Comparison of ENCODE assay signal across 17 cellular contexts in genomic region chr21:21397464-21397863, GRCh38.
DNase-seq lines count a peak whose midpoint lies in the region; ATAC-seq and TF ChIP-seq lines count a peak whose summit lies in the region.
"Had no signal": no experiment of that assay in that cellular context is flagged by ENCODE, and none has a peak within 500 bp of the region (broad histone marks: within the 10 kb centered on the region; RNA-seq: fewer than 3 reads in every experiment).

No MANE protein-coding gene starts in this region.

- no peaks in the 10 kb centered on the region for H3K27me3 ChIP-seq in neuronal stem cell (ENCODE audit: control insufficient read depth in 3 of 3, insufficient read depth in 3 of 3, low read depth in 1 of 3, low read length in 3 of 3)

- no peaks in the 10 kb centered on the region for H3K36me3 Mint-ChIP-seq in CD14-positive monocyte
- H3K36me3 Mint-ChIP-seq in stimulated activated memory B cell treated with anti-CD40 and anti-IgM and Interleukin-4, amounts not matched to agents 10 μg/mL and 1 μg/mL and 100 μg/mL, for 72 hours: no peaks in the 10 kb centered on the region

- no peak overlapping the region for H3K9ac ChIP-seq in neuronal stem cell (ENCODE audit: low read depth, low read length, poor library complexity)
- H3K9ac ChIP-seq: BLaER1, GM23248 had no signal

- H3K4me2 ChIP-seq in neuronal stem cell (ENCODE audit: insufficient read depth, low read length, poor library complexity, severe bottlenecking): no peak overlapping the region
- H3K4me2 ChIP-seq: BLaER1 had no signal

- peak overlapping the region; percentile 13 for H3K18ac ChIP-seq in neuronal stem cell (ENCODE audit: low read length)

- H2AK5ac ChIP-seq in neuronal stem cell (ENCODE audit: low read depth, low read length): no peak overlapping the region

- TF ChIP-seq CTCF in CD14-positive monocyte (IDR thresholded peaks at IDR 0.05): no peak

- no peak overlapping the region for H3K23ac ChIP-seq in neuronal stem cell (ENCODE audit: low read depth, low read length, poor library complexity)

- no peak overlapping the region for H3K27ac ChIP-seq in neuronal stem cell (replicated peaks; ENCODE audit: low read length)
- H3K27ac ChIP-seq: BLaER1, C4-2B, GM23248 had no signal

- H3K27me3 Mint-ChIP-seq in CD14-positive monocyte (ENCODE audit: low read depth in 3 of 3): peaks cover 0 to 1% (median 0%) of the 10 kb centered on the region in 3 donors
- no peaks in the 10 kb centered on the region for H3K27me3 Mint-ChIP-seq in stimulated activated memory B cell treated with anti-CD40 and anti-IgM and Interleukin-4, amounts not matched to agents 10 μg/mL and 1 μg/mL and 100 μg/mL, for 72 hours
- H3K27me3 Mint-ChIP-seq: B cell; CD4-positive, alpha-beta T cell had no signal

- DNase-seq in CD14-positive monocyte (ENCODE audit: low spot score) (peak; percentile 44), neuronal stem cell (ENCODE audit: low spot score) (no peak)
- DNase-seq in central memory CD4-positive, alpha-beta T cell: no peak
- DNase-seq: Calu3; CD4-positive, alpha-beta T cell; COR-L47; DMS79 treated with DMSO at 0.1 percent for 48 hours; GF-D8; GM23248; H7; HCEC 1CT had no signal

- H3K4me3 Mint-ChIP-seq in CD14-positive monocyte: no peak overlapping the region
- no peak overlapping the region for H3K4me3 Mint-ChIP-seq in stimulated activated memory B cell treated with anti-CD40 and anti-IgM and Interleukin-4, amounts not matched to agents 10 μg/mL and 1 μg/mL and 100 μg/mL, for 72 hours
- H3K4me3 Mint-ChIP-seq: B cell; CD4-positive, alpha-beta T cell had no signal

- H3K4ac ChIP-seq in neuronal stem cell (ENCODE audit: low read length): no peak overlapping the region

- WGBS in neuronal stem cell (ENCODE audit: extremely low coverage in 2 of 2, insufficient read length in 2 of 2, insufficient replicate concordance in 1 of 2), 2 donors: no CpG with 5 or more reads among the region's 7 CpGs

- peak overlapping the region in 1 of 7 donors; percentile 20 for H3K27ac Mint-ChIP-seq in CD14-positive monocyte
- no peak overlapping the region for H3K27ac Mint-ChIP-seq in stimulated activated memory B cell treated with anti-CD40 and anti-IgM and Interleukin-4, amounts not matched to agents 10 μg/mL and 1 μg/mL and 100 μg/mL, for 72 hours
- H3K27ac Mint-ChIP-seq: B cell; CD4-positive, alpha-beta T cell had no signal

- H2AFZ ChIP-seq in neuronal stem cell (ENCODE audit: low read length): no peak overlapping the region
- H2AFZ ChIP-seq: GM23248 had no signal

- H3K9me3 Mint-ChIP-seq in CD14-positive monocyte: peaks cover 14 to 28% (median 26%) of the 10 kb centered on the region in 7 donors
- peaks cover 9% of the 10 kb centered on the region for H3K9me3 Mint-ChIP-seq in stimulated activated memory B cell treated with anti-CD40 and anti-IgM and Interleukin-4, amounts not matched to agents 10 μg/mL and 1 μg/mL and 100 μg/mL, for 72 hours

- intact Hi-C loops in CD14-positive monocyte (cut with micrococcal nuclease): no loop called here

- no peak overlapping the region for H2BK15ac ChIP-seq in neuronal stem cell (ENCODE audit: low read length)

- no peak overlapping the region for H2BK12ac ChIP-seq in neuronal stem cell (ENCODE audit: low read length)

- peaks cover 14 to 18% of the 10 kb centered on the region in 2 donors for H3K9me3 ChIP-seq in neuronal stem cell (replicated peaks in 1 of 2; ENCODE audit: control insufficient read depth in 2 of 2, insufficient read depth in 1 of 2, low read depth in 1 of 2, low read length in 2 of 2)

- no peak overlapping the region for H2BK5ac ChIP-seq in neuronal stem cell (ENCODE audit: low read length)

- no peak overlapping the region for H3K14ac ChIP-seq in neuronal stem cell (ENCODE audit: low read length)

- H4K91ac ChIP-seq in neuronal stem cell (ENCODE audit: low read depth, low read length, poor library complexity): no peak overlapping the region

- no peaks in the 10 kb centered on the region for H3K4me1 Mint-ChIP-seq in CD14-positive monocyte
- no peaks in the 10 kb centered on the region for H3K4me1 Mint-ChIP-seq in stimulated activated memory B cell treated with anti-CD40 and anti-IgM and Interleukin-4, amounts not matched to agents 10 μg/mL and 1 μg/mL and 100 μg/mL, for 72 hours
- H3K4me1 Mint-ChIP-seq: B cell had no signal

- H4K8ac ChIP-seq in neuronal stem cell (ENCODE audit: low read depth, low read length): no peak overlapping the region

- no peak overlapping the region for H2BK120ac ChIP-seq in neuronal stem cell (ENCODE audit: low read depth, low read length)

- ATAC-seq in stimulated activated memory B cell treated with anti-CD40 and anti-IgM and Interleukin-4, amounts not matched to agents 10 μg/mL and 1 μg/mL and 100 μg/mL, for 72 hours: peak; percentile 31
- no peak for ATAC-seq in GM21825 (IDR thresholded peaks at IDR 0.05; ENCODE audit: unreplicated experiment)
- ATAC-seq in GM21528 (IDR thresholded peaks at IDR 0.05; ENCODE audit: low FRiP score, unreplicated experiment): no peak

- H3K4me1 ChIP-seq in neuronal stem cell (ENCODE audit: control insufficient read depth in 2 of 2, insufficient read depth in 1 of 2, low read depth in 1 of 2, low read length in 2 of 2): no peaks in the 10 kb centered on the region
- H3K4me1 ChIP-seq: BLaER1 had no signal

- H3K36me3 ChIP-seq in neuronal stem cell (replicated peaks in 1 of 2; ENCODE audit: control insufficient read depth in 2 of 2, insufficient read depth in 2 of 2, low read length in 2 of 2): no peaks in the 10 kb centered on the region

- peak overlapping the region in 1 of 2 donors; percentile 53 for H3K4me3 ChIP-seq in neuronal stem cell (ENCODE audit: low read length in 2 of 2)
- H3K4me3 ChIP-seq: BLaER1, GM23248 had no signal

- no peaks in the 10 kb centered on the region for H3K79me1 ChIP-seq in neuronal stem cell (ENCODE audit: low read depth, low read length)
